In genomic region chr14:33218030-33218429, GRCh38 we compare ENCODE assay signal across 23 cellular contexts.
"Had no signal": no experiment of that assay in that cellular context is flagged by ENCODE, and none has a peak within 500 bp of the region (broad histone marks: within the 10 kb centered on the region; RNA-seq: fewer than 3 reads in every experiment).

No MANE protein-coding gene starts in this region.

- H3K9me3 ChIP-seq: adrenal gland, colonic mucosa, heart right ventricle, left lung, spleen, testis, uterus had no signal

- ATAC-seq: activated naive CD4-positive, alpha-beta T cell treated with anti-CD3 and anti-CD28 coated beads, Interleukin-2, amount 50 U/mL, for 72 hours; activated T-helper 17 cell treated with anti-CD3 and anti-CD28 coated beads, Interleukin-2, amount 50 U/mL, for 72 hours; heart right ventricle; left lung; naive thymus-derived CD8-positive, alpha-beta T cell had no signal

- H3K36me3 ChIP-seq: adrenal gland, colonic mucosa, heart right ventricle, left lung, neural progenitor cell, spleen, uterus had no signal

- H3K27ac Mint-ChIP-seq: activated naive CD4-positive, alpha-beta T cell treated with anti-CD3 and anti-CD28 coated beads, Interleukin-2, amount 50 U/mL, for 72 hours; activated T-cell treated with anti-CD3 and anti-CD28 coated beads, Interleukin-2, amount 50 U/mL, for 24 hours; activated T-helper 17 cell treated with anti-CD3 and anti-CD28 coated beads, Interleukin-2, amount 50 U/mL, for 72 hours; endodermal cell; naive thymus-derived CD8-positive, alpha-beta T cell; neural progenitor cell; progenitor cell of endocrine pancreas had no signal

- H3K36me3 Mint-ChIP-seq: activated naive CD4-positive, alpha-beta T cell treated with anti-CD3 and anti-CD28 coated beads, Interleukin-2, amount 50 U/mL, for 72 hours; naive thymus-derived CD8-positive, alpha-beta T cell had no signal

- H3K4me1 Mint-ChIP-seq: activated T-helper 17 cell treated with anti-CD3 and anti-CD28 coated beads, Interleukin-2, amount 50 U/mL, for 72 hours; endodermal cell; naive thymus-derived CD8-positive, alpha-beta T cell; neural progenitor cell had no signal

- H3K4me3 Mint-ChIP-seq: activated T-cell treated with anti-CD3 and anti-CD28 coated beads, Interleukin-2, amount 50 U/mL, for 24 hours; activated T-helper 17 cell treated with anti-CD3 and anti-CD28 coated beads, Interleukin-2, amount 50 U/mL, for 72 hours; endodermal cell; naive thymus-derived CD8-positive, alpha-beta T cell; neural progenitor cell had no signal

- H3K4me1 ChIP-seq: adrenal gland, colonic mucosa, heart right ventricle, left lung, neural progenitor cell, spleen, testis, uterus had no signal

- H3K27me3 Mint-ChIP-seq: activated T-cell treated with anti-CD3 and anti-CD28 coated beads, Interleukin-2, amount 50 U/mL, for 24 hours; progenitor cell of endocrine pancreas had no signal

- H3K27ac ChIP-seq: adrenal gland, colonic mucosa, epithelial cell of prostate, heart right ventricle, left lung, neural progenitor cell, spleen, testis, uterus had no signal

- H3K27me3 ChIP-seq: adrenal gland, colonic mucosa, heart right ventricle, left lung, neural progenitor cell, spleen, testis, uterus had no signal

- H3K9me3 Mint-ChIP-seq: endodermal cell, neural progenitor cell had no signal

- H3K4me3 ChIP-seq: adrenal gland, colonic mucosa, heart right ventricle, left lung, neural progenitor cell, spleen, testis, uterus had no signal

- DNase-seq: activated CD4-positive, alpha-beta T cell treated with anti-CD3 and anti-CD28 coated beads for 1 hour; activated CD8-positive, alpha-beta memory T cell treated with anti-CD3 and anti-CD28 coated beads, Interleukin-2, amount 50 U/mL, for 4 hours; activated T-cell treated with anti-CD3 and anti-CD28 coated beads, Interleukin-2, amount 50 U/mL, for 24 hours; adrenal gland; central memory CD4-positive, alpha-beta T cell; colonic mucosa; endodermal cell; foreskin fibroblast; heart right ventricle; kidney; left lung; naive thymus-derived CD8-positive, alpha-beta T cell; retina; spleen; stimulated activated CD4-positive, alpha-beta T cell treated with anti-CD3 and anti-CD28 coated beads, Interleukin-4, amount 100 ng/mL, for 1 hour; stimulated activated naive CD4-positive, alpha-beta T cell; testis; uterus had no signal
